8 cellular contexts compared by ENCODE assay signal in genomic region chr7:128236924-128237586, GRCh38. TPM values are rescaled to one million over a fixed set of nuclear protein-coding genes. Genes with fewer than 3 reads are reported as not detected.
A peak's percentile ranks its signal among the peaks of the same experiment; 100 is the strongest.
DNase-seq lines count a peak whose midpoint lies in the region; ATAC-seq and TF ChIP-seq lines count a peak whose summit lies in the region.

No MANE protein-coding gene starts in this region.

- H3K4me1 ChIP-seq in right atrium auricular region: no peaks in the 10 kb centered on the region
- peaks cover 0 to 18% (median 0%) of the 10 kb centered on the region in 9 donors for H3K4me1 ChIP-seq in heart right ventricle

- H3K27ac ChIP-seq in right atrium auricular region (no peak overlapping the region), heart right ventricle (peak overlapping the region in 1 of 10 donors; percentile 81)

- WGBS in heart right ventricle, 2 donors: 18 to 36% methylated on average over 1 of the region's 1 CpG

- intact Hi-C loops in Right ventricle myocardium superior (cut with DNase I) (no loop called here), heart right ventricle (cut with DNase I) (no loop called here)

- DNase-seq in Right ventricle myocardium superior (no peak), right atrium auricular region (ENCODE audit: low spot score) (no peak), HK-2 (ENCODE audit: unreplicated experiment) (peak; percentile 30), SW480 (ENCODE audit: low spot score) (peak; percentile 53), heart right ventricle (no peak), GM19238 (ENCODE audit: insufficient read length, low spot score) (no peak), GM10248 (ENCODE audit: extremely low spot score) (no peak)

- H3K4me3 ChIP-seq in right atrium auricular region (no peak overlapping the region), heart right ventricle (no peak overlapping the region)

- H3K9me3 ChIP-seq in right atrium auricular region (peaks cover 0 to 25% of the 10 kb centered on the region in 2 donors), heart right ventricle (peaks cover 0 to 24% (median 8%) of the 10 kb centered on the region in 11 donors)

- CTCF ChIA-PET in GM10248 (lab: Yijun Ruan, JAX): interaction anchor here (1.1 to 2.2 kb wide), 2 partner anchors 9 to 27 kb away, joined by 3 to 7 read pairs; no protein-coding TSS in a partner anchor

- no peak for TF ChIP-seq CTCF in right atrium auricular region (IDR thresholded peaks at IDR 0.05)
- TF ChIP-seq CTCF in heart right ventricle (IDR thresholded peaks at IDR 0.05): no peak
- TF ChIP-seq CTCF in GM10248 (IDR thresholded peaks at IDR 0.05; ENCODE audit: control extremely low read depth, extremely low read depth, low read depth, missing control alignments): no peak

- H3K27me3 ChIP-seq in right atrium auricular region (peaks cover 0 to 13% of the 10 kb centered on the region in 2 donors), heart right ventricle (peaks cover 11 to 55% (median 29%) of the 10 kb centered on the region in 7 donors)

- ATAC-seq in Right ventricle myocardium superior (ENCODE audit: poor library complexity) (peak; percentile 56), heart right ventricle (peak in 5 of 8 donors; percentile 40 to 75 (median 42)), GM21381 (IDR thresholded peaks at IDR 0.05; ENCODE audit: unreplicated experiment) (no peak)

- H3K36me3 ChIP-seq in right atrium auricular region (no peaks in the 10 kb centered on the region), heart right ventricle (no peaks in the 10 kb centered on the region)

- POLR2A ChIA-PET in GM10248 (lab: Yijun Ruan, JAX): no interaction called here

RNA-seq across cellular contexts. Expression of gene LEP, which starts 4.0 kb away (rescaled TPM):
- total RNA-seq in Right ventricle myocardium superior: 0.86 TPM
- total RNA-seq in right atrium auricular region: 1 to 10 TPM in 1 of 2 donors, under 1 TPM in 1; 0.22 to 2.2 TPM
- 1 to 10 TPM in 4 of 10 donors, under 1 TPM in 4, not detected in 2; 0.10 to 5.0 (median 1.0) TPM for total RNA-seq in heart right ventricle
- polyA plus RNA-seq in heart right ventricle: under 1 TPM; 0.13 to 0.73 TPM

Comparison
In these comparisons a context has a peak if more than half of its experiments do, and no peak if none do; other contexts are left out.
1. DNase-seq: peak in HK-2 (single experiment) and SW480 (single experiment); none in Right ventricle myocardium superior (single experiment), right atrium auricular region (single experiment), heart right ventricle (0 of 2), GM19238 (single experiment) and GM10248 (single experiment).